16 cellular contexts compared by ENCODE assay signal in the genomic region with DNA sequence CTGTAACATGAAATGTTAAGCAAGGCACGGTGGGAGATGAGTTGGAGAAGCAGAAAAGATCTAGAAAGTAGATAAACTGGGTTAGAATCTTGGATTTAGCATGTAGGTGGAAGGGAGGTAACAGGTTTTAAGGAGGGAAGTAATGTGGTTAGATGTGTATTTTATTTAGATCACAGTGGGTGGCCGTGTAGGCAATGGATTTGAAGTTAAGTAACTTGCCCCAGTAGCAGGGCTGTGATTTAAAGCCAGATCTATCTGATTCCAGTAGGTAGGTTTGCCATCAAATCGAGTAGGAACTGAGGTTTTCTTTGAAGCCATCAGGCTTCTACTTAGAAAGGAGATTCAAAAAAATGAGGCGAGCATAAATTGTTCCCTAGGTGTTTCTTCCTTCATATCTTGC. TPM values are rescaled to one million over a fixed set of nuclear protein-coding genes. Genes with fewer than 3 reads are reported as not detected.
DNase-seq lines count a peak whose midpoint lies in the region; ATAC-seq and TF ChIP-seq lines count a peak whose summit lies in the region.
"Had no signal": no experiment of that assay in that cellular context is flagged by ENCODE, and none has a peak within 500 bp of the region (broad histone marks: within the 10 kb centered on the region; RNA-seq: fewer than 3 reads in every experiment).

No MANE protein-coding gene starts in this region.

- H3K9me3 ChIP-seq in SJSA1 (replicated peaks) (no peaks in the 10 kb centered on the region), vagina (no peaks in the 10 kb centered on the region)
- H3K9me3 ChIP-seq: BLaER1, HAP-1 had no signal

- H3K27ac Mint-ChIP-seq in GM23338, result no peak overlapping the region
- H3K27ac Mint-ChIP-seq in nephron progenitor cell, result peak overlapping the region; percentile 3
- H3K27ac Mint-ChIP-seq: CD14-positive monocyte; CD4-positive, alpha-beta memory T cell had no signal

- H3K36me3 Mint-ChIP-seq in GM23338 (ENCODE audit: low read depth) (no peaks in the 10 kb centered on the region), nephron progenitor cell (ENCODE audit: low read depth) (peaks cover 27% of the 10 kb centered on the region)

- H3K9me2 ChIP-seq in GM23338 (ENCODE audit: insufficient read depth), result no peaks in the 10 kb centered on the region

- no peaks in the 10 kb centered on the region for H3F3A ChIP-seq in GM23338 (replicated peaks; ENCODE audit: low read depth)

- H3K4me1 ChIP-seq in GM23338 (ENCODE audit: insufficient read depth), result no peaks in the 10 kb centered on the region
- H3K4me1 ChIP-seq in SJSA1 (replicated peaks), result peaks cover 25% of the 10 kb centered on the region
- no peaks in the 10 kb centered on the region for H3K4me1 ChIP-seq in vagina
- H3K4me1 ChIP-seq: BLaER1, HAP-1 had no signal

- no peaks in the 10 kb centered on the region for H3K27me3 Mint-ChIP-seq in GM23338 (ENCODE audit: insufficient read depth, low read depth, poor library complexity)
- no peaks in the 10 kb centered on the region for H3K27me3 Mint-ChIP-seq in nephron progenitor cell (ENCODE audit: low read depth, poor library complexity)
- H3K27me3 Mint-ChIP-seq: CD4-positive, alpha-beta memory T cell had no signal

- H2AFZ ChIP-seq in GM23338, result no peak overlapping the region

- no peaks in the 10 kb centered on the region for H3K36me3 ChIP-seq in GM23338 (ENCODE audit: insufficient read depth)
- no peaks in the 10 kb centered on the region for H3K36me3 ChIP-seq in SJSA1
- no peaks in the 10 kb centered on the region for H3K36me3 ChIP-seq in vagina
- H3K36me3 ChIP-seq: BLaER1, HAP-1 had no signal

- no peaks in the 10 kb centered on the region for H4K20me1 ChIP-seq in GM23338 (replicated peaks; ENCODE audit: insufficient read depth)
- H4K20me1 ChIP-seq: BLaER1 had no signal

- H3K27ac ChIP-seq in GM23338 (ENCODE audit: low read depth) (no peak overlapping the region), SJSA1 (0 out of 2 replicates have a peak overlapping the region, but pooled peaks have one; percentile 23), vagina (no peak overlapping the region)
- H3K27ac ChIP-seq: BLaER1, HL-60 had no signal

- H3K79me2 ChIP-seq in GM23338 (replicated peaks; ENCODE audit: insufficient read depth), result no peaks in the 10 kb centered on the region

- H3K4me3 Mint-ChIP-seq in GM23338 (no peak overlapping the region), nephron progenitor cell (no peak overlapping the region)
- H3K4me3 Mint-ChIP-seq: CD14-positive monocyte; CD4-positive, alpha-beta memory T cell had no signal

- H3K9me3 Mint-ChIP-seq in GM23338 (no peaks in the 10 kb centered on the region), nephron progenitor cell (peaks cover under 1% of the 10 kb centered on the region)
- H3K9me3 Mint-ChIP-seq: CD14-positive monocyte; CD4-positive, alpha-beta memory T cell had no signal

- ATAC-seq in GM23338 (no peak), GM19455 (IDR thresholded peaks at IDR 0.05; ENCODE audit: unreplicated experiment) (no peak)

- H3K4me2 ChIP-seq in GM23338, result no peak overlapping the region
- H3K4me2 ChIP-seq: BLaER1 had no signal

- no peak for TF ChIP-seq CTCF in GM23338 (conservative IDR thresholded peaks at IDR 0.05; ENCODE audit: low read depth in 2 of 2)
- TF ChIP-seq CTCF in nephron progenitor cell (IDR thresholded peaks at IDR 0.05), result no peak
- no peak for TF ChIP-seq CTCF in vagina (IDR thresholded peaks at IDR 0.05)

- H3K4me3 ChIP-seq in GM23338 (no peak overlapping the region), SJSA1 (no peak overlapping the region), vagina (no peak overlapping the region)
- H3K4me3 ChIP-seq: BLaER1, HAP-1 had no signal

- intact Hi-C loops in vagina (cut with DNase I), result no loop called here

- no peaks in the 10 kb centered on the region for H3K27me3 ChIP-seq in GM23338 (ENCODE audit: insufficient read depth)
- no peaks in the 10 kb centered on the region for H3K27me3 ChIP-seq in SJSA1 (replicated peaks)
- H3K27me3 ChIP-seq in vagina, result no peaks in the 10 kb centered on the region
- H3K27me3 ChIP-seq: BLaER1 had no signal

- DNase-seq in GM23338 (ENCODE audit: low spot score) (peak; percentile 12), SJSA1 (ENCODE audit: low read depth in 1 of 2, low spot score in 2 of 2) (peak in 1 of 2 experiments; percentile 49), nephron progenitor cell (no peak), smooth muscle cell of the brain vasculature (ENCODE audit: low read depth, low spot score) (peak; percentile 1), vagina (ENCODE audit: extremely low spot score in 2 of 2) (no peak)
- no peak for DNase-seq in stimulated activated CD4-positive, alpha-beta T cell treated with anti-CD3 and anti-CD28 coated beads, Interleukin-4, amount 100 ng/mL, for 24 hours
- DNase-seq: 8988T; CD4-positive, alpha-beta memory T cell; DMS153; DMS79; GDM1 had no signal

- TF ChIP-seq POLR2A in vagina (IDR thresholded peaks at IDR 0.05), result no peak

- H3K4me1 Mint-ChIP-seq in GM23338 (no peaks in the 10 kb centered on the region), nephron progenitor cell (no peaks in the 10 kb centered on the region)
- H3K4me1 Mint-ChIP-seq: CD14-positive monocyte; CD4-positive, alpha-beta memory T cell had no signal

TF ChIP-seq in GM23338, 12 proteins besides CTCF, POLR2A, EP300 and RAD21:
- TF ChIP-seq EZH2phosphoT487 (IDR thresholded peaks at IDR 0.05; ENCODE audit: unreplicated experiment) (no peak), ZNF114 (CRISPR knock-in tag; IDR thresholded peaks at IDR 0.05) (no peak), NANOG (IDR thresholded peaks at IDR 0.05; ENCODE audit: borderline replicate concordance) (no peak), CREB1 (CRISPR knock-in tag; IDR thresholded peaks at IDR 0.05; ENCODE audit: low read depth) (no peak), REST (IDR thresholded peaks at IDR 0.05; ENCODE audit: unreplicated experiment) (no peak), STAT1 (IDR thresholded peaks at IDR 0.05; ENCODE audit: unreplicated experiment) (no peak), EZH2 (IDR thresholded peaks at IDR 0.05; ENCODE audit: low read depth, unreplicated experiment) (no peak)

RNA-seq across cellular contexts. Expression of gene IL17D, which starts 50.6 kb away (rescaled TPM):
- 0.70 and 2.3 TPM in 2 replicates for total RNA-seq in GM23338 (2014; rRNA removed; shearing (Covaris generic))
- polyA plus RNA-seq in GM23338 (2016; fragmentation: Nextera tagmentation; extraction: Ambion mirVana), result 1.6 and 3.3 TPM in 2 replicates
- total RNA-seq in SJSA1 (2014; rRNA removed; shearing (Covaris generic)), result 2.5 and 4.3 TPM in 2 replicates
- 3.7 TPM for total RNA-seq in vagina
- total RNA-seq: CD4-positive, alpha-beta memory T cell had no signal
- polyA plus RNA-seq: CD14-positive monocyte; CD4-positive, alpha-beta memory T cell had no signal

Comparison
In these comparisons a context has a peak if more than half of its experiments do, and no peak if none do; other contexts are left out.
1. DNase-seq: peak in GM23338 (single experiment) and smooth muscle cell of the brain vasculature (single experiment); none in nephron progenitor cell (single experiment), stimulated activated CD4-positive, alpha-beta T cell treated with anti-CD3 and anti-CD28 coated beads, Interleukin-4, amount 100 ng/mL, for 24 hours (single experiment) and vagina (0 of 2).